ENCODE assay signal across 15 cellular contexts in genomic region chr5:150521522-150521817, GRCh38.
"Had no signal": no experiment of that assay in that cellular context is flagged by ENCODE, and none has a peak within 500 bp of the region (broad histone marks: within the 10 kb centered on the region; RNA-seq: fewer than 3 reads in every experiment).

No MANE protein-coding gene starts in this region.

- H3K9me3 ChIP-seq: stomach, uterus had no signal

- H3K4me3 ChIP-seq: lung, stomach, uterus had no signal

- H3K36me3 ChIP-seq: uterus had no signal

- ATAC-seq: activated CD8-positive, alpha-beta T cell treated with anti-CD3 and anti-CD28 coated beads, Interleukin-2, amount 10 ng/mL, durations not matched to agents 7 days and 5 days; activated T-cell treated with anti-CD3 and anti-CD28 coated beads, Interleukin-2, amount 50 U/mL, for 72 hours; esophagus mucosa had no signal

- H3K27me3 ChIP-seq: stomach, uterus had no signal

- DNase-seq: activated CD4-positive, alpha-beta T cell treated with anti-CD3 and anti-CD28 coated beads, Interleukin-2, amount 10 ng/mL, durations not matched to agents 24 days and 14 days; activated CD4-positive, CD25-positive, alpha-beta regulatory T cell; activated CD8-positive, alpha-beta memory T cell treated with anti-CD3 and anti-CD28 coated beads, Interleukin-2, amount 50 U/mL, for 4 hours; activated CD8-positive, alpha-beta T cell treated with anti-CD3 and anti-CD28 coated beads, Interleukin-2, amount 10 ng/mL, durations not matched to agents 7 days and 5 days; activated gamma-delta T cell treated with Interleukin-2 at 50 U/mL for 16 hours; activated naive CD8-positive, alpha-beta T cell treated with anti-CD3 and anti-CD28 coated beads, Interleukin-2, amount 10 ng/mL, durations not matched to agents 7 days and 5 days; activated T-cell treated with anti-CD3 and anti-CD28 coated beads, Interleukin-2, amount 50 U/mL, for 72 hours; kidney glomerular epithelial cell; stimulated activated CD4-positive, alpha-beta T cell treated with anti-CD3 and anti-CD28 coated beads, Interleukin-12 subunit alpha, Interleukin-12 subunit beta, amount 100 ng/mL, for 4 hours; stimulated activated CD4-positive, alpha-beta T cell treated with anti-CD3 and anti-CD28 coated beads, Interleukin-2, amount 100 ng/mL, for 24 hours; stomach; SW 1271; uterus had no signal
